1 cellular context compared by ENCODE assay signal in genomic region chr9:71909887-71910601, GRCh38.
TF ChIP-seq lines count a peak whose summit lies in the region.

No MANE protein-coding gene starts in this region.

TF ChIP-seq in HEK293, 187 proteins besides CTCF, POLR2A, EP300 and RAD21 (continued from another document and continues in another):
- no peak for TF ChIP-seq ZNF704 (tag by site-specific recombination; IDR thresholded peaks at IDR 0.05)
- no peak for TF ChIP-seq ZNF501 (tag by site-specific recombination; IDR thresholded peaks at IDR 0.05)
- TF ChIP-seq PRDM1 (tag by site-specific recombination; IDR thresholded peaks at IDR 0.05): peak; percentile 72
- TF ChIP-seq GLI4 (tag by site-specific recombination; IDR thresholded peaks at IDR 0.05): no peak
- peak; percentile 25; the same call in 1 of the 2 replicates for TF ChIP-seq SP2 (tag by site-specific recombination; IDR thresholded peaks at IDR 0.05)
- TF ChIP-seq ZNF221 (tag by site-specific recombination; IDR thresholded peaks at IDR 0.05; ENCODE audit: borderline replicate concordance): no peak
- 0 out of 2 replicates have a peak, but pooled peaks have one; percentile 16 for TF ChIP-seq PATZ1 (tag by site-specific recombination; IDR thresholded peaks at IDR 0.05)
- TF ChIP-seq ZNF280D (tag by site-specific recombination; IDR thresholded peaks at IDR 0.05): no peak
- no peak for TF ChIP-seq ZBTB11 (tag by site-specific recombination; conservative IDR thresholded peaks at IDR 0.05; ENCODE audit: low read depth)
- TF ChIP-seq ZEB2 (tag by site-specific recombination; IDR thresholded peaks at IDR 0.05): 0 out of 2 replicates have a peak, but pooled peaks have one; percentile 44
- no peak for TF ChIP-seq ZNF629 (tag by site-specific recombination; IDR thresholded peaks at IDR 0.05)
- TF ChIP-seq ZNF488 (tag by site-specific recombination; IDR thresholded peaks at IDR 0.05): no peak
- no peak for TF ChIP-seq ZNF18 (tag by site-specific recombination; IDR thresholded peaks at IDR 0.05)
- TF ChIP-seq ZNF239 (tag by site-specific recombination; IDR thresholded peaks at IDR 0.05): no peak
- no peak for TF ChIP-seq SALL2 (tag by site-specific recombination; IDR thresholded peaks at IDR 0.05; ENCODE audit: borderline replicate concordance)
- TF ChIP-seq HOXC10 (CRISPR knock-in tag; IDR thresholded peaks at IDR 0.05): no peak
- TF ChIP-seq ZNF341 (tag by site-specific recombination; IDR thresholded peaks at IDR 0.05; ENCODE audit: low read depth): peak; percentile 78
- TF ChIP-seq ZNF514 (tag by site-specific recombination; IDR thresholded peaks at IDR 0.05): no peak
- peak; percentile 36; the same call in 1 of the 2 replicates for TF ChIP-seq GLIS2 (tag by site-specific recombination; IDR thresholded peaks at IDR 0.05)
- TF ChIP-seq KLF10 (tag by site-specific recombination; IDR thresholded peaks at IDR 0.05): no peak
- no peak for TF ChIP-seq ZFP41 (tag by site-specific recombination; IDR thresholded peaks at IDR 0.05; ENCODE audit: borderline replicate concordance)
- TF ChIP-seq ZBTB6 (tag by site-specific recombination; IDR thresholded peaks at IDR 0.05): no peak
- no peak for TF ChIP-seq ZNF530 (tag by site-specific recombination; IDR thresholded peaks at IDR 0.05; ENCODE audit: low read depth)
- no peak for TF ChIP-seq ZBTB21 (tag by site-specific recombination; IDR thresholded peaks at IDR 0.05)
- TF ChIP-seq PBX3 (CRISPR knock-in tag; IDR thresholded peaks at IDR 0.05): no peak
- no peak for TF ChIP-seq SP7 (tag by site-specific recombination; IDR thresholded peaks at IDR 0.05)
- no peak for TF ChIP-seq ZNF529 (tag by site-specific recombination; IDR thresholded peaks at IDR 0.05; ENCODE audit: insufficient replicate concordance)
- no peak for TF ChIP-seq PRDM2 (tag by site-specific recombination; IDR thresholded peaks at IDR 0.05; ENCODE audit: borderline replicate concordance)
- no peak for TF ChIP-seq ZBTB44 (tag by site-specific recombination; IDR thresholded peaks at IDR 0.05)
- 0 out of 2 replicates have a peak, but pooled peaks have one; percentile 36 for TF ChIP-seq ZNF335 (tag by site-specific recombination; conservative IDR thresholded peaks at IDR 0.05)
- no peak for TF ChIP-seq ZNF830 (tag by site-specific recombination; IDR thresholded peaks at IDR 0.05; ENCODE audit: low read depth)
- no peak for TF ChIP-seq ZBTB8A (tag by site-specific recombination; IDR thresholded peaks at IDR 0.05)
